In the genomic region with DNA sequence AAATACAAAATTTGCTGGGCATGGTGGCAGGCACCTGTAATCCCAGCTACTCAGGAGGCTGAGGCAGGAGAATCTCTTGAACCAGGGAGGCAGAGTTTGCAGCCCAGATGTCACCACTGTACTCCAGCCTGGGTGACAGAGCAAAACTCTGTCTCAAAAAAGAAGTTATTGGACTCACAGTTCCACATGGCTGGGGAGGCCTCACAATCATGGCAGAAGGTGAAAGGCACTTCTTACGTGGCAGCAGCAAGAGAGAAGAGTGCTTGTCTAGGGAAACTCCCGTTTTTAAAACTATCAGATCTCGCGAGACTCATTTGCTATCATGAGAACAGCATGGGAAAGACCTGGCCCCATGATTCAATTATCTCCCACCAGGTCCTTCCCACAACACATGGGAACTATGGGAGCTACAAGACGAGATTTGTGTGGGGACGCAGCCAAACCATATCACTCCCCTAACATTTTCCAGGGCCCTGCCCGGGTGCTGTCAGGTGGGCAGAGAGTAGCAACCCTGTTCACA, we compare ENCODE assay signal across 15 cellular contexts. TPM values are rescaled to one million over a fixed set of nuclear protein-coding genes. Genes with fewer than 3 reads are reported as not detected.
"Had no signal": no experiment of that assay in that cellular context is flagged by ENCODE, and none has a peak within 500 bp of the region (broad histone marks: within the 10 kb centered on the region; RNA-seq: fewer than 3 reads in every experiment).

No MANE protein-coding gene starts in this region.

RNA-seq across cellular contexts. Expression of a gene that starts 19.7 kb away (rescaled TPM):
- total RNA-seq: activated CD4-positive, alpha-beta memory T cell treated with anti-CD3 and anti-CD28 coated beads for 36 hours; activated CD4-positive, alpha-beta T cell treated with anti-CD3 and anti-CD28 coated beads for 36 hours; activated CD4-positive, alpha-beta T cell treated with anti-CD3 and anti-CD28 coated beads, Interleukin-2, amount 10 ng/mL, durations not matched to agents 24 days and 14 days; activated CD8-positive, alpha-beta memory T cell treated with anti-CD3 and anti-CD28 coated beads for 36 hours; activated CD8-positive, alpha-beta memory T cell treated with anti-CD3 and anti-CD28 coated beads, Interleukin-2, amount 10 ng/mL, durations not matched to agents 7 days and 5 days; activated CD8-positive, alpha-beta T cell treated with anti-CD3 and anti-CD28 coated beads, Interleukin-2, amount 10 ng/mL, durations not matched to agents 7 days and 5 days; activated naive CD4-positive, alpha-beta T cell treated with anti-CD3 and anti-CD28 coated beads for 36 hours; activated naive CD8-positive, alpha-beta T cell treated with anti-CD3 and anti-CD28 coated beads for 36 hours; activated T-helper 1 cell treated with anti-CD3 and anti-CD28 coated beads, Interleukin-12 subunit alpha, Interleukin-12 subunit beta, Interleukin-2, Interleukin-4 antibody, amounts not matched to agents 30 ng/mL and 10 ng/mL and 1 ng/mL, durations not matched to agents 14 hours and 24 hours and 36 hours; activated T-helper 2 cell treated with anti-CD3 and anti-CD28 coated beads, Interferon-gamma antibody, Interleukin-2, Interleukin-4, amounts not matched to agents 10 μg/mL and 5 μg/mL and 100 μg/mL, durations not matched to agents 14 hours and 24 hours and 36 hours; cardiac septum; cerebellum; dermis blood vessel endothelial cell; foreskin keratinocyte; T-helper 1 cell treated with Interleukin-12 subunit alpha and Interleukin-12 subunit beta and Interleukin-4 antibody, amounts not matched to agents 30 ng/mL and 1 ng/mL, for 36 hours had no signal
- polyA plus RNA-seq: foreskin keratinocyte had no signal
